13 cellular contexts compared by ENCODE assay signal in genomic region chr12:6322352-6322751, GRCh38. TPM values are rescaled to one million over a fixed set of nuclear protein-coding genes. Genes with fewer than 3 reads are reported as not detected.
DNase-seq lines count a peak whose midpoint lies in the region; ATAC-seq and TF ChIP-seq lines count a peak whose summit lies in the region.
"Had no signal": no experiment of that assay in that cellular context is flagged by ENCODE, and none has a peak within 500 bp of the region (broad histone marks: within the 10 kb centered on the region; RNA-seq: fewer than 3 reads in every experiment).

No MANE protein-coding gene starts in this region.

- H3K27ac ChIP-seq in CD4-positive, alpha-beta T cell (ENCODE audit: low read depth, low read length) = no peak overlapping the region
- H3K27ac ChIP-seq in gastroesophageal sphincter (peak overlapping the region in 3 of 4 donors; percentile 11 to 82 (median 82)), psoas muscle (peak overlapping the region; percentile 83)
- H3K27ac ChIP-seq: KMS-11, ovary had no signal

- 70 to 80% methylated on average over 3 to 4 of the region's 4 CpGs for WGBS in gastroesophageal sphincter (ENCODE audit: low coverage in 1 of 2), 2 donors
- WGBS in psoas muscle, 3 donors = 69 to 80% (median 71%) methylated on average over 4 of the region's 4 CpGs

- no peak for ATAC-seq in CD4-positive, alpha-beta T cell (ENCODE audit: poor library complexity)
- ATAC-seq in gastroesophageal sphincter (no peak), psoas muscle (no peak), GM18861 (IDR thresholded peaks at IDR 0.05; ENCODE audit: unreplicated experiment) (no peak)

- POLR2A ChIA-PET in CD4-positive, alpha-beta T cell (lab: Charles Lee) = interaction anchor here (0.9 to 2.6 kb wide), 8 partner anchors 12 to 213 kb away, joined by 3 to 16 read pairs (median 9); partner anchors contain the start of gene VAMP1

- H3K4me3 Mint-ChIP-seq in CD4-positive, alpha-beta T cell = no peak overlapping the region
- H3K4me3 Mint-ChIP-seq in HFFc6 = no peak overlapping the region

- H3K9ac ChIP-seq in NT2/D1 (ENCODE audit: insufficient read length, low read depth) = peak overlapping the region; percentile 73
- H3K9ac ChIP-seq: KMS-11 had no signal

- no peak for TF ChIP-seq EP300 in gastroesophageal sphincter (IDR thresholded peaks at IDR 0.05)

- H3K27me3 Mint-ChIP-seq in CD4-positive, alpha-beta T cell = no peaks in the 10 kb centered on the region
- H3K27me3 Mint-ChIP-seq in HFFc6 (ENCODE audit: insufficient read depth) = peaks cover 6% of the 10 kb centered on the region

- no peaks in the 10 kb centered on the region for H3K9me3 ChIP-seq in CD4-positive, alpha-beta T cell (ENCODE audit: control insufficient read depth, low read length)
- H3K9me3 ChIP-seq in NT2/D1 (ENCODE audit: insufficient read depth, low read length) = no peaks in the 10 kb centered on the region
- H3K9me3 ChIP-seq in gastroesophageal sphincter = no peaks in the 10 kb centered on the region
- no peaks in the 10 kb centered on the region for H3K9me3 ChIP-seq in psoas muscle
- H3K9me3 ChIP-seq: ovary, Peyer's patch had no signal

- peak overlapping the region; percentile 63 for H3K27ac Mint-ChIP-seq in CD4-positive, alpha-beta T cell
- no peak overlapping the region for H3K27ac Mint-ChIP-seq in HFFc6

- intact Hi-C loops in CD4-positive, alpha-beta T cell (cut with DNase I, micrococcal nuclease) = loop anchor here in 1 of 2 experiments (2.0 to 5.0 kb wide), 4 partner anchors 14 to 215 kb away; no protein-coding TSS in a partner anchor
- intact Hi-C loops in psoas muscle (cut with DNase I) = no loop called here

- H3K9me3 Mint-ChIP-seq in CD4-positive, alpha-beta T cell = no peaks in the 10 kb centered on the region
- H3K9me3 Mint-ChIP-seq in HFFc6 = no peaks in the 10 kb centered on the region

- CTCF ChIA-PET in CD4-positive, alpha-beta T cell (lab: Charles Lee) = interaction anchor here (1.5 to 2.6 kb wide), 6 partner anchors 12 to 148 kb away, joined by 5 to 30 read pairs (median 10); partner anchors contain the start of gene VAMP1

- H3K4me1 ChIP-seq in NT2/D1 (ENCODE audit: insufficient read depth, insufficient read length) (peaks cover 57% of the 10 kb centered on the region), gastroesophageal sphincter (peaks cover 2 to 57% (median 25%) of the 10 kb centered on the region in 3 donors), psoas muscle (peaks cover 56% of the 10 kb centered on the region)

- H3K4me3 ChIP-seq in NT2/D1 (ENCODE audit: insufficient read length, low read depth) = peak overlapping the region; percentile 9
- H3K4me3 ChIP-seq in gastroesophageal sphincter = no peak overlapping the region
- H3K4me3 ChIP-seq in psoas muscle = no peak overlapping the region
- H3K4me3 ChIP-seq: ovary, Peyer's patch had no signal

- TF ChIP-seq CTCF in CD4-positive, alpha-beta T cell (IDR thresholded peaks at IDR 0.05) = no peak
- no peak for TF ChIP-seq CTCF in gastroesophageal sphincter (IDR thresholded peaks at IDR 0.05)
- TF ChIP-seq CTCF in psoas muscle (IDR thresholded peaks at IDR 0.05) = no peak
- no peak for TF ChIP-seq CTCF in HFFc6 (IDR thresholded peaks at IDR 0.05)

- DNase-seq in CD4-positive, alpha-beta T cell = no peak
- DNase-seq in NT2/D1 (ENCODE audit: low read depth, low spot score) (no peak), psoas muscle (peak in 1 of 2 donors; percentile 39), globus pallidus (ENCODE audit: low spot score) (no peak), HFFc6 (no peak)
- DNase-seq in activated T-cell treated with anti-CD3 and anti-CD28 coated beads, Interleukin-2, amount 50 U/mL, for 48 hours = no peak
- DNase-seq: activated CD8-positive, alpha-beta memory T cell treated with anti-CD3 and anti-CD28 coated beads, Interleukin-2, amount 50 U/mL, for 48 hours; Peyer's patch had no signal

- peaks cover 70% of the 10 kb centered on the region for H3K4me1 Mint-ChIP-seq in CD4-positive, alpha-beta T cell (ENCODE audit: low read depth)
- peaks cover 55% of the 10 kb centered on the region for H3K4me1 Mint-ChIP-seq in HFFc6 (ENCODE audit: low read depth)

- peaks cover 51% of the 10 kb centered on the region for H3K36me3 ChIP-seq in NT2/D1 (ENCODE audit: insufficient read depth, insufficient read length, low read length)
- H3K36me3 ChIP-seq in gastroesophageal sphincter = no peaks in the 10 kb centered on the region
- H3K36me3 ChIP-seq in psoas muscle (ENCODE audit: insufficient read depth in 1 of 2, low read depth in 1 of 2) = no peaks in the 10 kb centered on the region
- H3K36me3 ChIP-seq: ovary had no signal

- no peaks in the 10 kb centered on the region for H3K27me3 ChIP-seq in CD4-positive, alpha-beta T cell (ENCODE audit: control insufficient read depth, insufficient read depth, low read length)
- no peaks in the 10 kb centered on the region for H3K27me3 ChIP-seq in NT2/D1 (ENCODE audit: insufficient read depth, insufficient read length)
- no peaks in the 10 kb centered on the region for H3K27me3 ChIP-seq in gastroesophageal sphincter
- no peaks in the 10 kb centered on the region for H3K27me3 ChIP-seq in psoas muscle (ENCODE audit: insufficient read depth in 3 of 3, low read length in 2 of 3)
- H3K27me3 ChIP-seq: ovary, Peyer's patch had no signal

- H3K36me3 Mint-ChIP-seq in CD4-positive, alpha-beta T cell (ENCODE audit: low read depth) = peaks cover 10% of the 10 kb centered on the region
- H3K36me3 Mint-ChIP-seq in HFFc6 (ENCODE audit: low read depth) = peaks cover 13% of the 10 kb centered on the region; the same call in 1 of the 2 replicates

- no peak for TF ChIP-seq POLR2A in gastroesophageal sphincter (IDR thresholded peaks at IDR 0.05)

RNA-seq across cellular contexts. Expression of gene PLEKHG6, which starts 11.9 kb away (rescaled TPM):
- total RNA-seq in CD4-positive, alpha-beta T cell = not detected
- total RNA-seq in gastroesophageal sphincter (10 to 100 TPM in 1 of 4 donors, 1 to 10 TPM in 1, under 1 TPM in 2; 0.35 to 44.5 (median 1.3) TPM), psoas muscle (not detected)
- polyA plus RNA-seq in psoas muscle = under 1 TPM in 2 of 3 donors, not detected in 1; 0.20 to 0.39 TPM
- not detected for total RNA-seq in HFFc6 (2021; fragmentation: NEBNext Ultra II Directional; extraction: Animal tissue kit (Norgen Biotek cat#: 25700))
- polyA plus RNA-seq: BJ had no signal

RNA-seq across cellular contexts. Expression of gene TNFRSF1A, which starts 19.5 kb away (rescaled TPM):
- 10 to 100 TPM; 16.3 to 19.2 TPM for total RNA-seq in CD4-positive, alpha-beta T cell
- total RNA-seq in gastroesophageal sphincter = 100 to 1,000 TPM; 150 to 356 (median 227) TPM
- 100 to 1,000 TPM in 3 of 4 donors, 10 to 100 TPM in 1; 38.8 to 224 (median 127) TPM for total RNA-seq in psoas muscle
- 100 to 1,000 TPM in 1 of 3 donors, 10 to 100 TPM in 2; 53.7 to 117 (median 65.4) TPM for polyA plus RNA-seq in psoas muscle
- total RNA-seq in HFFc6 (2021; fragmentation: NEBNext Ultra II Directional; extraction: Animal tissue kit (Norgen Biotek cat#: 25700)) = 100 to 1,000 TPM; 105 to 122 (median 112) TPM

RNA-seq across cellular contexts. Expression of gene SCNN1A, which starts 53.0 kb away (rescaled TPM):
- 1 to 10 TPM; 1.1 to 2.0 TPM for total RNA-seq in CD4-positive, alpha-beta T cell
- total RNA-seq in gastroesophageal sphincter (10 to 100 TPM in 1 of 4 donors, 1 to 10 TPM in 1, under 1 TPM in 1, not detected in 1; 0.62 to 19.9 (median 5.2) TPM), psoas muscle (under 1 TPM; 0.30 to 0.57 (median 0.48) TPM)
- polyA plus RNA-seq in psoas muscle = under 1 TPM; 0.03 to 0.39 (median 0.31) TPM
- total RNA-seq in HFFc6 (2021; fragmentation: NEBNext Ultra II Directional; extraction: Animal tissue kit (Norgen Biotek cat#: 25700)) = under 1 TPM in 1 of 6 experiments, not detected in 5; 0.18 TPM
